Comparison of ENCODE assay signal across 23 cellular contexts in the genomic region with DNA sequence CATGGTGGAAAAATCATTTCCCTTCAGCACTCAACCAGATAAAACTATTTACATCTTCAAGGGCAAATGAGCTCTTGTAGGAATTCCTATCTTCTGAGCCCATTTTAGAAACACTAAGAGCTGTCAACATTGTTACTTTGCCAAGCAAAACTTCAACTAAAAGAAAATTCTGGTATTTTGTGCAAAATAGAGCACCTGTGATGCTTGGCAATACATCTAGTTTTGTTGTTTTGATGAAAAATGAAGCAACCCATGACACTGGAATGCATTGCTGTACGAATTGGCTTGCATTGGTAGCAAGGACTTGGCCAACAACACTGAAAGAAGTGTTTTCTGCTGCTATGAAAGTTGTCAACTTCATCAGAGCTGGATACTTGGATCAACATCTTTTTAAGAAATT.
A peak's percentile ranks its signal among the peaks of the same experiment; 100 is the strongest.
DNase-seq lines count a peak whose midpoint lies in the region; ATAC-seq, FAIRE-seq and TF ChIP-seq lines count a peak whose summit lies in the region.
"Had no signal": no experiment of that assay in that cellular context is flagged by ENCODE, and none has a peak within 500 bp of the region (broad histone marks: within the 10 kb centered on the region; RNA-seq: fewer than 3 reads in every experiment).

No MANE protein-coding gene starts in this region.

- H3K4me1 Mint-ChIP-seq in astrocyte (ENCODE audit: low read depth, unreplicated experiment), result no peaks in the 10 kb centered on the region
- H3K4me1 Mint-ChIP-seq: CD4-positive, CD25-positive, alpha-beta regulatory T cell; CD8-positive, alpha-beta memory T cell; GM23338 had no signal

- no peaks in the 10 kb centered on the region for H3K36me3 ChIP-seq in ascending aorta
- H3K36me3 ChIP-seq in astrocyte (ENCODE audit: insufficient read depth, low read length), result no peaks in the 10 kb centered on the region
- no peaks in the 10 kb centered on the region for H3K36me3 ChIP-seq in thoracic aorta
- no peaks in the 10 kb centered on the region for H3K36me3 ChIP-seq in aorta (ENCODE audit: control insufficient read depth in 1 of 2, insufficient read depth in 2 of 2, low read length in 1 of 2)
- H3K36me3 ChIP-seq: BE2C had no signal

- H3K27ac ChIP-seq in ascending aorta, result peak overlapping the region; percentile 21 to 26
- H3K27ac ChIP-seq in astrocyte (ENCODE audit: low read depth, low read length), result no peak overlapping the region
- no peak overlapping the region for H3K27ac ChIP-seq in thoracic aorta
- no peak overlapping the region for H3K27ac ChIP-seq in aorta (ENCODE audit: low read depth in 1 of 2, low read length in 2 of 2)

- no peak for TF ChIP-seq CTCF in ascending aorta (IDR thresholded peaks at IDR 0.05)
- no peak for TF ChIP-seq CTCF in astrocyte (IDR thresholded peaks at IDR 0.05; ENCODE audit: insufficient read depth, low read depth, low read length)
- no peak for TF ChIP-seq CTCF in thoracic aorta (IDR thresholded peaks at IDR 0.05)

- DNase-seq in ascending aorta (ENCODE audit: low spot score in 2 of 2) (no peak), astrocyte (ENCODE audit: low read depth) (peak; percentile 61), inferior parietal cortex (ENCODE audit: extremely low spot score) (peak; percentile 4), thoracic aorta (ENCODE audit: low spot score) (no peak), aorta (no peak), urothelium cell line (ENCODE audit: low spot score) (no peak), putamen (ENCODE audit: low spot score) (no peak)
- DNase-seq: ACHN; BE2C; C1 segment of cervical spinal cord; CD4-positive, CD25-positive, alpha-beta regulatory T cell; CD8-positive, alpha-beta memory T cell; COR-L47; DMS 273 treated with DMSO at 0.1 percent for 48 hours; DMS53; DND-41; HCEC 1CT had no signal

- no peak overlapping the region for H2AFZ ChIP-seq in astrocyte (ENCODE audit: low read depth, low read length)
- H2AFZ ChIP-seq: GM23338 had no signal

- H3K27me3 Mint-ChIP-seq in astrocyte (ENCODE audit: low read depth, unreplicated experiment), result no peaks in the 10 kb centered on the region
- H3K27me3 Mint-ChIP-seq: CD4-positive, CD25-positive, alpha-beta regulatory T cell had no signal

- FAIRE-seq in astrocyte (lab: Jason Lieb, UNC) (no peak), urothelium cell line (lab: Jason Lieb, UNC) (no peak)
- FAIRE-seq: A204.1, G401.6, GM12891, GM19239, H54 had no signal

- no peak for ATAC-seq in thoracic aorta (ENCODE audit: insufficient number of reproducible peaks, low FRiP score, low read depth)
- ATAC-seq in aorta (ENCODE audit: low FRiP score), result no peak
- ATAC-seq: GM23338 had no signal

- H3K4me3 ChIP-seq in ascending aorta (peak overlapping the region in 1 of 2 donors; percentile 22), astrocyte (ENCODE audit: insufficient read depth, low read depth, low read length) (no peak overlapping the region), thoracic aorta (peak overlapping the region; percentile 10), aorta (ENCODE audit: low read length in 2 of 2) (no peak overlapping the region)
- H3K4me3 ChIP-seq: GM23338 had no signal

- H3K27me3 ChIP-seq in ascending aorta, result no peaks in the 10 kb centered on the region
- H3K27me3 ChIP-seq in astrocyte (ENCODE audit: insufficient read depth, low read length), result no peaks in the 10 kb centered on the region
- H3K27me3 ChIP-seq in thoracic aorta (replicated peaks; ENCODE audit: insufficient read depth), result no peaks in the 10 kb centered on the region
- H3K27me3 ChIP-seq in aorta (ENCODE audit: control insufficient read depth in 1 of 2, insufficient read depth in 2 of 2, low read length in 1 of 2), result no peaks in the 10 kb centered on the region
- H3K27me3 ChIP-seq: BE2C had no signal

- no peaks in the 10 kb centered on the region for H3K79me2 ChIP-seq in astrocyte (ENCODE audit: insufficient read depth, low read length)

- no peak overlapping the region for H3K9ac ChIP-seq in astrocyte (ENCODE audit: low read length)

- no peaks in the 10 kb centered on the region for H3K36me3 Mint-ChIP-seq in astrocyte (ENCODE audit: low read depth, unreplicated experiment)
- H3K36me3 Mint-ChIP-seq: CD4-positive, CD25-positive, alpha-beta regulatory T cell; CD8-positive, alpha-beta memory T cell had no signal

- H3K4me1 ChIP-seq in ascending aorta (peaks cover 0 to 4% of the 10 kb centered on the region in 2 donors), astrocyte (ENCODE audit: insufficient read depth, low read length) (no peaks in the 10 kb centered on the region), thoracic aorta (ENCODE audit: control insufficient read depth in 1 of 2, low read depth in 2 of 2) (peaks cover 4 to 22% of the 10 kb centered on the region in 2 donors), aorta (ENCODE audit: control insufficient read depth in 1 of 2, insufficient read depth in 2 of 2, low read length in 2 of 2) (peaks cover 0 to 3% of the 10 kb centered on the region in 2 donors)
- H3K4me1 ChIP-seq: BE2C had no signal

- no peaks in the 10 kb centered on the region for H4K20me1 ChIP-seq in astrocyte (ENCODE audit: insufficient read depth, low read length)

- intact Hi-C loops in ascending aorta (cut with DNase I) (no loop called here), aorta (cut with DNase I) (no loop called here)

- 0 to 3% methylated on average over 1 of the region's 1 CpG for WGBS in aorta, 2 donors

- H3K4me3 Mint-ChIP-seq in astrocyte (ENCODE audit: unreplicated experiment), result no peak overlapping the region
- H3K4me3 Mint-ChIP-seq: CD4-positive, CD25-positive, alpha-beta regulatory T cell; CD8-positive, alpha-beta memory T cell; GM23338 had no signal

- H3K9me3 ChIP-seq in ascending aorta (peaks cover 0 to 3% of the 10 kb centered on the region in 2 donors), astrocyte (ENCODE audit: insufficient read depth, low read depth, low read length) (no peaks in the 10 kb centered on the region), thoracic aorta (no peaks in the 10 kb centered on the region), aorta (ENCODE audit: control insufficient read depth, low read length) (no peaks in the 10 kb centered on the region)
- H3K9me3 ChIP-seq: BE2C had no signal

- no peak overlapping the region for H3K27ac Mint-ChIP-seq in astrocyte (ENCODE audit: unreplicated experiment)
- H3K27ac Mint-ChIP-seq: CD4-positive, CD25-positive, alpha-beta regulatory T cell; CD8-positive, alpha-beta memory T cell; GM23338 had no signal

- no peak overlapping the region for H3K4me2 ChIP-seq in astrocyte (ENCODE audit: low read length)
- H3K4me2 ChIP-seq: GM23338 had no signal

- H3K9me3 Mint-ChIP-seq in astrocyte (ENCODE audit: unreplicated experiment), result peaks cover 13% of the 10 kb centered on the region

Comparison
In these comparisons a context has a peak if more than half of its experiments do, and no peak if none do; other contexts are left out.
1. DNase-seq: peak in astrocyte (single experiment) and inferior parietal cortex (single experiment); none in ascending aorta (0 of 2), thoracic aorta (single experiment), aorta (0 of 2), urothelium cell line (single experiment) and putamen (single experiment).
2. H3K27ac ChIP-seq: peak in ascending aorta (2 of 2); none in astrocyte (single experiment), thoracic aorta (0 of 2) and aorta (0 of 2).